Comparison of ENCODE assay signal across 1 cellular context in the genomic region with DNA sequence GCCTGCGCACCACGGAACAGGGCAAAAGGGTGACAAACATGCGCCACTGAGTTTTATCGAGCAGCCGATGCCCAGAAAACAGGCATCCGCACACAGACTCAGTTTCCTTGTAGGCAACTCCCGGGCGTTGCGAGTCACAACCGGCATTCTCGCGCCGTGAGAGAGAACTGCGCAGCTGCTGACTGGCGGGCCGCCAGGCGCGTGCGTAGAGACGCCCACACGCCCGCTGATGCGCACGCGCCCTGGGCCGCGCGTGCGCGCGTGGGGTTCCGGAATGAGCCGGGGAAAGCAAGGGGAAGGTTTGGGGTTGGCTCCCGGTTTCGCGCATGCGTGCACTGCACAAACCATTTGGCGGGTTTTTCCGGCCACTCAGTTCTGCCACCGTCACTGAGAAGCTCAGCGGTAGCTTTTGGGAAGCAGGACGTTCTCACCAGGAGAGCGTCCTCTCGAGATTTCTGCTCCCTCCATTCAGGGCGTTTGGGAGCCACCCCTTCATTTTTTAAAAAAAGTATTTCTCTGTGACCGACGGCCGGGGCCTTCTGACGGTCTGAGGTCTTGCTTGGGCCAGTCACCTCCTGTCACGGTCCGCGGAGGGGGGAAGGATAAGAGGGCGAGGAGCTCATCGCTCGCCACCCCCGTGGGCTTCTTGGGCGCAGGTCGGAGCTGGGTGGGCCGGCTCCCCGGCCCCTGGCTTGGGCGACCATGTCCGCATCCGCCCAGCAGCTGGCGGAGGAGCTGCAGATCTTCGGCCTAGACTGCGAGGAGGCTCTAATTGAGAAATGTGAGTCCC.
TF ChIP-seq lines count a peak whose summit lies in the region.

A gene with protein sequence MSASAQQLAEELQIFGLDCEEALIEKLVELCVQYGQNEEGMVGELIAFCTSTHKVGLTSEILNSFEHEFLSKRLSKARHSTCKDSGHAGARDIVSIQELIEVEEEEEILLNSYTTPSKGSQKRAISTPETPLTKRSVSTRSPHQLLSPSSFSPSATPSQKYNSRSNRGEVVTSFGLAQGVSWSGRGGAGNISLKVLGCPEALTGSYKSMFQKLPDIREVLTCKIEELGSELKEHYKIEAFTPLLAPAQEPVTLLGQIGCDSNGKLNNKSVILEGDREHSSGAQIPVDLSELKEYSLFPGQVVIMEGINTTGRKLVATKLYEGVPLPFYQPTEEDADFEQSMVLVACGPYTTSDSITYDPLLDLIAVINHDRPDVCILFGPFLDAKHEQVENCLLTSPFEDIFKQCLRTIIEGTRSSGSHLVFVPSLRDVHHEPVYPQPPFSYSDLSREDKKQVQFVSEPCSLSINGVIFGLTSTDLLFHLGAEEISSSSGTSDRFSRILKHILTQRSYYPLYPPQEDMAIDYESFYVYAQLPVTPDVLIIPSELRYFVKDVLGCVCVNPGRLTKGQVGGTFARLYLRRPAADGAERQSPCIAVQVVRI (plus strand): TSS at position 372 of the 790 bp plus-strand sequence. CDS start 331 bp downstream, at position 703.

TF ChIP-seq in HepG2, 621 proteins besides CTCF, POLR2A, EP300 and RAD21 (continued from another document and continues in another):
- TF ChIP-seq, protein P1, sequence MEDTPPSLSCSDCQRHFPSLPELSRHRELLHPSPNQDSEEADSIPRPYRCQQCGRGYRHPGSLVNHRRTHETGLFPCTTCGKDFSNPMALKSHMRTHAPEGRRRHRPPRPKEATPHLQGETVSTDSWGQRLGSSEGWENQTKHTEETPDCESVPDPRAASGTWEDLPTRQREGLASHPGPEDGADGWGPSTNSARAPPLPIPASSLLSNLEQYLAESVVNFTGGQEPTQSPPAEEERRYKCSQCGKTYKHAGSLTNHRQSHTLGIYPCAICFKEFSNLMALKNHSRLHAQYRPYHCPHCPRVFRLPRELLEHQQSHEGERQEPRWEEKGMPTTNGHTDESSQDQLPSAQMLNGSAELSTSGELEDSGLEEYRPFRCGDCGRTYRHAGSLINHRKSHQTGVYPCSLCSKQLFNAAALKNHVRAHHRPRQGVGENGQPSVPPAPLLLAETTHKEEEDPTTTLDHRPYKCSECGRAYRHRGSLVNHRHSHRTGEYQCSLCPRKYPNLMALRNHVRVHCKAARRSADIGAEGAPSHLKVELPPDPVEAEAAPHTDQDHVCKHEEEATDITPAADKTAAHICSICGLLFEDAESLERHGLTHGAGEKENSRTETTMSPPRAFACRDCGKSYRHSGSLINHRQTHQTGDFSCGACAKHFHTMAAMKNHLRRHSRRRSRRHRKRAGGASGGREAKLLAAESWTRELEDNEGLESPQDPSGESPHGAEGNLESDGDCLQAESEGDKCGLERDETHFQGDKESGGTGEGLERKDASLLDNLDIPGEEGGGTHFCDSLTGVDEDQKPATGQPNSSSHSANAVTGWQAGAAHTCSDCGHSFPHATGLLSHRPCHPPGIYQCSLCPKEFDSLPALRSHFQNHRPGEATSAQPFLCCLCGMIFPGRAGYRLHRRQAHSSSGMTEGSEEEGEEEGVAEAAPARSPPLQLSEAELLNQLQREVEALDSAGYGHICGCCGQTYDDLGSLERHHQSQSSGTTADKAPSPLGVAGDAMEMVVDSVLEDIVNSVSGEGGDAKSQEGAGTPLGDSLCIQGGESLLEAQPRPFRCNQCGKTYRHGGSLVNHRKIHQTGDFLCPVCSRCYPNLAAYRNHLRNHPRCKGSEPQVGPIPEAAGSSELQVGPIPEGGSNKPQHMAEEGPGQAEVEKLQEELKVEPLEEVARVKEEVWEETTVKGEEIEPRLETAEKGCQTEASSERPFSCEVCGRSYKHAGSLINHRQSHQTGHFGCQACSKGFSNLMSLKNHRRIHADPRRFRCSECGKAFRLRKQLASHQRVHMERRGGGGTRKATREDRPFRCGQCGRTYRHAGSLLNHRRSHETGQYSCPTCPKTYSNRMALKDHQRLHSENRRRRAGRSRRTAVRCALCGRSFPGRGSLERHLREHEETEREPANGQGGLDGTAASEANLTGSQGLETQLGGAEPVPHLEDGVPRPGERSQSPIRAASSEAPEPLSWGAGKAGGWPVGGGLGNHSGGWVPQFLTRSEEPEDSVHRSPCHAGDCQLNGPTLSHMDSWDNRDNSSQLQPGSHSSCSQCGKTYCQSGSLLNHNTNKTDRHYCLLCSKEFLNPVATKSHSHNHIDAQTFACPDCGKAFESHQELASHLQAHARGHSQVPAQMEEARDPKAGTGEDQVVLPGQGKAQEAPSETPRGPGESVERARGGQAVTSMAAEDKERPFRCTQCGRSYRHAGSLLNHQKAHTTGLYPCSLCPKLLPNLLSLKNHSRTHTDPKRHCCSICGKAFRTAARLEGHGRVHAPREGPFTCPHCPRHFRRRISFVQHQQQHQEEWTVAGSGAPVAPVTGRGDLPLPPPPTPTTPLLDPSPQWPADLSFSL (CRISPR knock-in tag; IDR thresholded peaks at IDR 0.05) = no peak
- TF ChIP-seq, protein P2, sequence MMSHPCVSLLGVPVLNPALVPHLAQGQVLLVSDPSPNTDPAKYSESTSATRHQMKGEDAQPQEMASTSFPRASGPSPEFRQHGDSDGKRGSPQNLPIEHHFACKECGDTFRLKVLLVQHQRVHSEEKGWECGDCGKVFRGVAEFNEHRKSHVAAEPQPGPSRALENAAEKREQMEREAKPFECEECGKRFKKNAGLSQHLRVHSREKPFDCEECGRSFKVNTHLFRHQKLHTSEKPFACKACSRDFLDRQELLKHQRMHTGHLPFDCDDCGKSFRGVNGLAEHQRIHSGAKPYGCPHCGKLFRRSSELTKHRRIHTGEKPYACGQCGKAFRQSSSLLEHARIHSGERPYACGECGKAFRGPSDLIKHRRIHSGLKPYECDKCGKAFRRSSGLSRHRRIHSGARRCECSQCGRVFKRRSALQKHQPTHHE (CRISPR knock-in tag; IDR thresholded peaks at IDR 0.05; ENCODE audit: borderline replicate concordance) = no peak
- TF ChIP-seq SOX5 (CRISPR knock-in tag; IDR thresholded peaks at IDR 0.05; ENCODE audit: borderline replicate concordance) (no peak), ZNF24 (IDR thresholded peaks at IDR 0.05) (no peak), MXD1 (CRISPR knock-in tag; IDR thresholded peaks at IDR 0.05) (peak; percentile 65; the same call in 1 of the 2 replicates), HMGXB3 (CRISPR knock-in tag; IDR thresholded peaks at IDR 0.05; ENCODE audit: borderline replicate concordance) (peak; percentile 48; the same call in 1 of the 2 replicates), MED1 (CRISPR knock-in tag; IDR thresholded peaks at IDR 0.05) (peak; percentile 43; the same call in 1 of the 2 replicates), TCF7 (IDR thresholded peaks at IDR 0.05; ENCODE audit: low read depth) (no peak), PLRG1 (conservative IDR thresholded peaks at IDR 0.05) (no peak), THAP11 (CRISPR knock-in tag; IDR thresholded peaks at IDR 0.05) (peak; percentile 88), REXO4 (CRISPR knock-in tag; IDR thresholded peaks at IDR 0.05; ENCODE audit: borderline replicate concordance) (no peak), KLF9 (CRISPR knock-in tag; IDR thresholded peaks at IDR 0.05; ENCODE audit: low read depth) (no peak; the same call in 1 of the 2 replicates), ZNF788 (CRISPR knock-in tag; IDR thresholded peaks at IDR 0.05; ENCODE audit: borderline replicate concordance) (no peak), ZNF563 (CRISPR knock-in tag; IDR thresholded peaks at IDR 0.05) (no peak; the same call in 1 of the 2 replicates), ZNF101 (CRISPR knock-in tag; IDR thresholded peaks at IDR 0.05; ENCODE audit: borderline replicate concordance, low read depth) (no peak), ZNF510 (CRISPR knock-in tag; IDR thresholded peaks at IDR 0.05; ENCODE audit: low read depth) (no peak), ZNF337 (CRISPR knock-in tag; IDR thresholded peaks at IDR 0.05; ENCODE audit: borderline replicate concordance, low read depth) (no peak), POLR2G (IDR thresholded peaks at IDR 0.05; ENCODE audit: low read depth, low read length) (peak; percentile 90)
- TF ChIP-seq, protein P3, sequence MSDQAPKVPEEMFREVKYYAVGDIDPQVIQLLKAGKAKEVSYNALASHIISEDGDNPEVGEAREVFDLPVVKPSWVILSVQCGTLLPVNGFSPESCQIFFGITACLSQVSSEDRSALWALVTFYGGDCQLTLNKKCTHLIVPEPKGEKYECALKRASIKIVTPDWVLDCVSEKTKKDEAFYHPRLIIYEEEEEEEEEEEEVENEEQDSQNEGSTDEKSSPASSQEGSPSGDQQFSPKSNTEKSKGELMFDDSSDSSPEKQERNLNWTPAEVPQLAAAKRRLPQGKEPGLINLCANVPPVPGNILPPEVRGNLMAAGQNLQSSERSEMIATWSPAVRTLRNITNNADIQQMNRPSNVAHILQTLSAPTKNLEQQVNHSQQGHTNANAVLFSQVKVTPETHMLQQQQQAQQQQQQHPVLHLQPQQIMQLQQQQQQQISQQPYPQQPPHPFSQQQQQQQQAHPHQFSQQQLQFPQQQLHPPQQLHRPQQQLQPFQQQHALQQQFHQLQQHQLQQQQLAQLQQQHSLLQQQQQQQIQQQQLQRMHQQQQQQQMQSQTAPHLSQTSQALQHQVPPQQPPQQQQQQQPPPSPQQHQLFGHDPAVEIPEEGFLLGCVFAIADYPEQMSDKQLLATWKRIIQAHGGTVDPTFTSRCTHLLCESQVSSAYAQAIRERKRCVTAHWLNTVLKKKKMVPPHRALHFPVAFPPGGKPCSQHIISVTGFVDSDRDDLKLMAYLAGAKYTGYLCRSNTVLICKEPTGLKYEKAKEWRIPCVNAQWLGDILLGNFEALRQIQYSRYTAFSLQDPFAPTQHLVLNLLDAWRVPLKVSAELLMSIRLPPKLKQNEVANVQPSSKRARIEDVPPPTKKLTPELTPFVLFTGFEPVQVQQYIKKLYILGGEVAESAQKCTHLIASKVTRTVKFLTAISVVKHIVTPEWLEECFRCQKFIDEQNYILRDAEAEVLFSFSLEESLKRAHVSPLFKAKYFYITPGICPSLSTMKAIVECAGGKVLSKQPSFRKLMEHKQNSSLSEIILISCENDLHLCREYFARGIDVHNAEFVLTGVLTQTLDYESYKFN (CRISPR knock-in tag; conservative IDR thresholded peaks at IDR 0.05) = no peak
